8 cellular contexts compared by ENCODE assay signal in the genomic region with DNA sequence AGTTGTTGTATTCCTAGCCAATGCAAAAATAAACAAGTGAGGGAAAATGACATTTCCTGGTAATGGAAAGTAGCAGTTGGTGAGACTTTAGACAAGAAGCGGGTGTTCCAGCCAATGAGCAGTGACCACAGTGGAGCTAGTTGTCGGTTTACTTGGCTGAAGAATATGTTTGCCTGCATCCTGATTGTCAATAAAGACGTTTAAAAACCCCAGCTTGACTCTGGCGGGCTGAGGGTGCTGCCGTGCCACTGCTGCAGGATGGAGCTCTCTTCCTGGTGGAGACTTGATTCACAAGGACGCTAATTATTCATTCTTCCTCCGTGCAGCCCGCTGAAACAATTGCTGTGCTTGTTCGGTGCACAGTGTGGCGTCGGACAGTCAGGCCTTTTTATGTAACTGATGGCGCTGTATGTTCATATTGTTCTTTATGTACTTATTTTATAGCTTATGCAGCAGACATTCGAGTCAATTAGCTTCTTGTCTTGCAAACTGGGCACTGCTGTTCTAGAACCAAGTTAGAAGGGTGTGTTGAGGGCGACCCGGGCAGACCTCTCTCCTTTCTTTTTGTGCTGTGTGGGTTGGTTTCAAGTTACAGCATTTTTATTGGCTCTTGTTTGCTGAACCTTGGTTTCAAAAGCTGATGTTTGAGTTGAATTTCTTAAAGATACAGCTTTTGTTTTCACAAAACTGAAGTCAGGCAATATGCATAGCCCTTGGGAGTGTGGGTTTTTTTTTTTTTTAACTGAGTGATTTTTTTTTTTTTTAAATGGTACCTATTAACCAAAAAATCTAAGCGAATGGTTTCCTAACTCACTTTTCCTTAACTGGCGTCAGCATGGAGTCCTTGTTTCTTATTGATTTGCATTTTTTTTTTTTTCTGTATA.
DNase-seq lines count a peak whose midpoint lies in the region; ATAC-seq lines count a peak whose summit lies in the region.

No MANE protein-coding gene starts in this region.

- no peak overlapping the region for H4K12ac ChIP-seq in trophoblast cell (ENCODE audit: low read depth, low read length)

- no peaks in the 10 kb centered on the region for H3K9me3 ChIP-seq in trophoblast cell (ENCODE audit: insufficient read depth, low read depth, low read length)

- peaks cover 1% of the 10 kb centered on the region for H3K36me3 Mint-ChIP-seq in activated naive CD8-positive, alpha-beta T cell treated with anti-CD3 and anti-CD28 coated beads, Interleukin-2, amount 10 ng/mL, durations not matched to agents 7 days and 5 days

- H3K9ac ChIP-seq in trophoblast cell (ENCODE audit: low read length): no peak overlapping the region

- H3K4me3 ChIP-seq in trophoblast cell (ENCODE audit: low read depth, low read length): no peak overlapping the region

- peak overlapping the region; percentile 60 for H3K4me3 Mint-ChIP-seq in activated naive CD8-positive, alpha-beta T cell treated with anti-CD3 and anti-CD28 coated beads, Interleukin-2, amount 10 ng/mL, durations not matched to agents 7 days and 5 days

- no peak overlapping the region for H2BK120ac ChIP-seq in trophoblast cell (ENCODE audit: insufficient read depth, low read length, poor library complexity)

- peaks cover 13% of the 10 kb centered on the region for H3K79me2 ChIP-seq in trophoblast cell (ENCODE audit: control insufficient read depth, insufficient read depth, low read length, poor library complexity)

- POLR2A ChIA-PET in activated naive CD8-positive, alpha-beta T cell treated with anti-CD3 and anti-CD28 coated beads, Interleukin-2, amount 10 ng/mL, durations not matched to agents 7 days and 5 days (lab: Charles Lee): no interaction called here

- no peak overlapping the region for H3K23ac ChIP-seq in trophoblast cell (ENCODE audit: low read length)

- peaks cover 2% of the 10 kb centered on the region in 2 experiments for H3K36me3 ChIP-seq in trophoblast cell (ENCODE audit: control insufficient read depth in 1 of 2, insufficient read depth in 2 of 2, low read length in 2 of 2)

- H3K27me3 Mint-ChIP-seq in activated naive CD8-positive, alpha-beta T cell treated with anti-CD3 and anti-CD28 coated beads, Interleukin-2, amount 10 ng/mL, durations not matched to agents 7 days and 5 days: peaks cover 73% of the 10 kb centered on the region

- no peak overlapping the region for H2AFZ ChIP-seq in trophoblast cell (ENCODE audit: insufficient read depth, low read length, poor library complexity)

- H3K79me1 ChIP-seq in trophoblast cell (ENCODE audit: low read length): peaks cover 2% of the 10 kb centered on the region

- H3K9me3 Mint-ChIP-seq in activated naive CD8-positive, alpha-beta T cell treated with anti-CD3 and anti-CD28 coated beads, Interleukin-2, amount 10 ng/mL, durations not matched to agents 7 days and 5 days: no peaks in the 10 kb centered on the region

- H3K27me3 ChIP-seq in trophoblast cell (ENCODE audit: insufficient read depth, low read length): no peaks in the 10 kb centered on the region

- H3K4ac ChIP-seq in trophoblast cell (ENCODE audit: low read depth, low read length): no peak overlapping the region

- WGBS in trophoblast cell (ENCODE audit: extremely low coverage, insufficient coverage, insufficient read length): no CpG with 5 or more reads among the region's 17 CpGs

- no peak overlapping the region for H3K27ac Mint-ChIP-seq in activated naive CD8-positive, alpha-beta T cell treated with anti-CD3 and anti-CD28 coated beads, Interleukin-2, amount 10 ng/mL, durations not matched to agents 7 days and 5 days

- no peak overlapping the region for H2BK12ac ChIP-seq in trophoblast cell (ENCODE audit: low read length)

- no peak overlapping the region for H3K18ac ChIP-seq in trophoblast cell (ENCODE audit: low read length)

- peak overlapping the region; percentile 75 for H3K4me2 ChIP-seq in trophoblast cell (ENCODE audit: low read length)

- no peak overlapping the region for H3K14ac ChIP-seq in trophoblast cell (ENCODE audit: low read length)

- H3K27ac ChIP-seq in trophoblast cell (ENCODE audit: low read depth, low read length): peak overlapping the region; percentile 11

- H3K4me1 Mint-ChIP-seq in activated naive CD8-positive, alpha-beta T cell treated with anti-CD3 and anti-CD28 coated beads, Interleukin-2, amount 10 ng/mL, durations not matched to agents 7 days and 5 days: peaks cover 10% of the 10 kb centered on the region

- ATAC-seq in GM19043 (IDR thresholded peaks at IDR 0.05; ENCODE audit: low read depth, unreplicated experiment) (peak; percentile 50), left cardiac atrium (peak; percentile 89)
- ATAC-seq in activated naive CD8-positive, alpha-beta T cell treated with anti-CD3 and anti-CD28 coated beads, Interleukin-2, amount 10 ng/mL, durations not matched to agents 7 days and 5 days (ENCODE audit: low read depth): peak; percentile 22

- H3K4me1 ChIP-seq in trophoblast cell (ENCODE audit: control insufficient read depth in 1 of 2, insufficient read depth in 2 of 2, low read length in 2 of 2): peaks cover 16 to 24% of the 10 kb centered on the region in 2 experiments

- intact Hi-C loops in left cardiac atrium (cut with DNase I): loop anchor here in 1 of 2 donors (10.0 kb wide), 1 partner anchor 153 kb away; a partner anchor contains a TSS

- no peak overlapping the region for H4K91ac ChIP-seq in trophoblast cell (ENCODE audit: low read depth, low read length)

- H2BK5ac ChIP-seq in trophoblast cell (ENCODE audit: low read depth, low read length, poor library complexity): no peak overlapping the region

- DNase-seq in AG08396 (ENCODE audit: low spot score): peak; percentile 54
- DNase-seq in NCI-H1092 treated with DMSO at 0.1 percent for 48 hours (lab: John Stamatoyannopoulos, UW): peak; percentile 92
- DNase-seq in activated naive CD8-positive, alpha-beta T cell treated with anti-CD3 and anti-CD28 coated beads, Interleukin-2, amount 10 ng/mL, durations not matched to agents 7 days and 5 days: no peak
- DNase-seq in left cardiac atrium: peak; percentile 39
- peak in 1 of 2 donors; percentile 56 for DNase-seq in trophoblast cell
- no peak for DNase-seq in stimulated activated CD4-positive, alpha-beta T cell treated with anti-CD3 and anti-CD28 coated beads, Interleukin-1b, Interleukin-23, amount 100 ng/mL, for 48 hours
- no peak for DNase-seq in NCI-H82 (lab: John Stamatoyannopoulos, UW)

- no peak overlapping the region for H2AK5ac ChIP-seq in trophoblast cell (ENCODE audit: low read length)

- H4K8ac ChIP-seq in trophoblast cell (ENCODE audit: low read depth, low read length): no peak overlapping the region

Comparison
In these comparisons a context has a peak if more than half of its experiments do, and no peak if none do; other contexts are left out.
1. DNase-seq: peak in AG08396 (single experiment), NCI-H1092 treated with DMSO at 0.1 percent for 48 hours (single experiment) and left cardiac atrium (single experiment); none in activated naive CD8-positive, alpha-beta T cell treated with anti-CD3 and anti-CD28 coated beads, Interleukin-2, amount 10 ng/mL, durations not matched to agents 7 days and 5 days (single experiment), stimulated activated CD4-positive, alpha-beta T cell treated with anti-CD3 and anti-CD28 coated beads, Interleukin-1b, Interleukin-23, amount 100 ng/mL, for 48 hours (single experiment) and NCI-H82 (single experiment).
2. ATAC-seq: peak in every context shown above with its lines; median percentile 89 in left cardiac atrium; 50 in GM19043; 22 in activated naive CD8-positive, alpha-beta T cell treated with anti-CD3 and anti-CD28 coated beads, Interleukin-2, amount 10 ng/mL, durations not matched to agents 7 days and 5 days.